In genomic region chr13:91346062-91346461, GRCh38 we compare ENCODE assay signal across 15 cellular contexts. TPM values are rescaled to one million over a fixed set of nuclear protein-coding genes. Genes with fewer than 3 reads are reported as not detected.
DNase-seq lines count a peak whose midpoint lies in the region; ATAC-seq, FAIRE-seq and TF ChIP-seq lines count a peak whose summit lies in the region.
"Had no signal": no experiment of that assay in that cellular context is flagged by ENCODE, and none has a peak within 500 bp of the region (broad histone marks: within the 10 kb centered on the region; RNA-seq: fewer than 3 reads in every experiment).

No MANE protein-coding gene starts in this region.

- intact Hi-C loops in activated B cell treated with CpG ODN at 0.5 μM for 24 hours (cut with micrococcal nuclease) (loop anchor here (1.0 to 2.0 kb wide), 2 partner anchors 15 to 44 kb away; no protein-coding TSS in a partner anchor), thyroid gland (cut with DNase I) (no loop called here)

- H3K4me3 ChIP-seq in thyroid gland (replicated peaks in 1 of 3), result no peak overlapping the region

- peak overlapping the region; percentile 99 for H3K4me3 Mint-ChIP-seq in activated T-cell treated with anti-CD3 and anti-CD28 coated beads, Interleukin-2, amount 50 U/mL, for 72 hours
- peak overlapping the region; percentile 94 for H3K4me3 Mint-ChIP-seq in activated B cell treated with CpG ODN at 0.5 μM for 24 hours
- H3K4me3 Mint-ChIP-seq in stimulated activated effector memory CD8-positive, alpha-beta T cell treated with anti-CD3 and anti-CD28 coated beads, Interleukin-12 subunit alpha, Interleukin-12 subunit beta, amount 100 ng/mL, for 72 hours, result peak overlapping the region; percentile 97

- H3K27ac ChIP-seq in thyroid gland, result no peak overlapping the region
- H3K27ac ChIP-seq: neural progenitor cell, psoas muscle had no signal

- TF ChIP-seq POLR2A in H54 (IDR thresholded peaks at IDR 0.05; ENCODE audit: low read depth, low read length) (no peak), thyroid gland (IDR thresholded peaks at IDR 0.05) (no peak)

- peak; percentile 14 for ATAC-seq in activated T-cell treated with anti-CD3 and anti-CD28 coated beads, Interleukin-2, amount 50 U/mL, for 72 hours (replicated peaks in 1 of 2)
- ATAC-seq in activated B cell treated with CpG ODN at 0.5 μM for 24 hours (ENCODE audit: low read depth), result no peak
- peak; percentile 14 for ATAC-seq in stimulated activated effector memory CD8-positive, alpha-beta T cell treated with anti-CD3 and anti-CD28 coated beads, Interleukin-12 subunit alpha, Interleukin-12 subunit beta, amount 100 ng/mL, for 72 hours
- ATAC-seq: heart left ventricle, left lung, psoas muscle had no signal

- H3K36me3 Mint-ChIP-seq in activated T-cell treated with anti-CD3 and anti-CD28 coated beads, Interleukin-2, amount 50 U/mL, for 72 hours (ENCODE audit: insufficient read depth in 2 of 2), result peaks cover 12 to 21% of the 10 kb centered on the region in 2 donors
- peaks cover 26% of the 10 kb centered on the region for H3K36me3 Mint-ChIP-seq in activated B cell treated with CpG ODN at 0.5 μM for 24 hours (ENCODE audit: low read depth)
- H3K36me3 Mint-ChIP-seq in stimulated activated effector memory CD8-positive, alpha-beta T cell treated with anti-CD3 and anti-CD28 coated beads, Interleukin-12 subunit alpha, Interleukin-12 subunit beta, amount 100 ng/mL, for 72 hours, result peaks cover 35% of the 10 kb centered on the region

- TF ChIP-seq CTCF in activated B cell treated with CpG ODN at 0.5 μM for 24 hours (IDR thresholded peaks at IDR 0.05) (no peak), thyroid gland (IDR thresholded peaks at IDR 0.05) (no peak)

- H3K27me3 ChIP-seq in thyroid gland, result no peaks in the 10 kb centered on the region

- no peaks in the 10 kb centered on the region for H3K9me3 ChIP-seq in thyroid gland
- H3K9me3 ChIP-seq: heart left ventricle, left lung, psoas muscle had no signal

- peaks cover 14 to 15% of the 10 kb centered on the region in 2 donors for H3K4me1 ChIP-seq in thyroid gland

- H3K36me3 ChIP-seq in thyroid gland, result peaks cover 1 to 5% of the 10 kb centered on the region in 2 donors

- no peaks in the 10 kb centered on the region for H3K9me3 Mint-ChIP-seq in activated T-cell treated with anti-CD3 and anti-CD28 coated beads, Interleukin-2, amount 50 U/mL, for 72 hours
- H3K9me3 Mint-ChIP-seq in activated B cell treated with CpG ODN at 0.5 μM for 24 hours, result no peaks in the 10 kb centered on the region
- no peaks in the 10 kb centered on the region for H3K9me3 Mint-ChIP-seq in stimulated activated effector memory CD8-positive, alpha-beta T cell treated with anti-CD3 and anti-CD28 coated beads, Interleukin-12 subunit alpha, Interleukin-12 subunit beta, amount 100 ng/mL, for 72 hours
- H3K9me3 Mint-ChIP-seq: CD4-positive, alpha-beta memory T cell; neural progenitor cell had no signal

- 82 to 84% methylated on average over 4 of the region's 4 CpGs for WGBS in thyroid gland, 2 donors

- no peaks in the 10 kb centered on the region for H3K27me3 Mint-ChIP-seq in activated T-cell treated with anti-CD3 and anti-CD28 coated beads, Interleukin-2, amount 50 U/mL, for 72 hours (ENCODE audit: low read depth)
- no peaks in the 10 kb centered on the region for H3K27me3 Mint-ChIP-seq in activated B cell treated with CpG ODN at 0.5 μM for 24 hours

- POLR2A ChIA-PET in activated B cell treated with CpG ODN at 0.5 μM for 24 hours (lab: Charles Lee), result interaction anchor here (0.8 to 1.5 kb wide), 2 partner anchors 15 to 32 kb away, joined by 3 to 5 read pairs; no protein-coding TSS in a partner anchor

- peak overlapping the region; percentile 98 for H3K27ac Mint-ChIP-seq in activated T-cell treated with anti-CD3 and anti-CD28 coated beads, Interleukin-2, amount 50 U/mL, for 72 hours
- H3K27ac Mint-ChIP-seq in activated B cell treated with CpG ODN at 0.5 μM for 24 hours, result peak overlapping the region; percentile 89
- H3K27ac Mint-ChIP-seq in stimulated activated effector memory CD8-positive, alpha-beta T cell treated with anti-CD3 and anti-CD28 coated beads, Interleukin-12 subunit alpha, Interleukin-12 subunit beta, amount 100 ng/mL, for 72 hours, result peak overlapping the region; percentile 98

- peak; percentile 33 for FAIRE-seq in H54 (lab: Jason Lieb, UNC)
- FAIRE-seq: bronchial epithelial cell had no signal

- H3K4me1 Mint-ChIP-seq in activated T-cell treated with anti-CD3 and anti-CD28 coated beads, Interleukin-2, amount 50 U/mL, for 72 hours (ENCODE audit: low read depth), result peaks cover 70% of the 10 kb centered on the region
- peaks cover 50% of the 10 kb centered on the region for H3K4me1 Mint-ChIP-seq in activated B cell treated with CpG ODN at 0.5 μM for 24 hours
- peaks cover 25% of the 10 kb centered on the region for H3K4me1 Mint-ChIP-seq in stimulated activated effector memory CD8-positive, alpha-beta T cell treated with anti-CD3 and anti-CD28 coated beads, Interleukin-12 subunit alpha, Interleukin-12 subunit beta, amount 100 ng/mL, for 72 hours

- CTCF ChIA-PET in activated B cell treated with CpG ODN at 0.5 μM for 24 hours (lab: Charles Lee), result interaction anchor here (1.2 kb wide), 1 partner anchor 211 kb away, joined by 4 read pairs; no protein-coding TSS in a partner anchor

- DNase-seq in activated T-cell treated with anti-CD3 and anti-CD28 coated beads, Interleukin-2, amount 50 U/mL, for 72 hours, result peak in 1 of 2 donors; percentile 33
- DNase-seq in activated T-cell treated with anti-CD3 and anti-CD28 coated beads for 4 hours (no peak), H54 (ENCODE audit: insufficient read length, low spot score) (no peak), activated B cell treated with CpG ODN at 0.5 μM for 24 hours (no peak), cerebellar cortex (ENCODE audit: low spot score) (no peak), thyroid gland (no peak)
- no peak for DNase-seq in stimulated activated effector memory CD8-positive, alpha-beta T cell treated with anti-CD3 and anti-CD28 coated beads, Interleukin-12 subunit alpha, Interleukin-12 subunit beta, amount 100 ng/mL, for 72 hours (ENCODE audit: low spot score in 2 of 2)
- DNase-seq: heart left ventricle, left lung, NCI-H1092, NCI-H2029 treated with DMSO at 0.1 percent for 48 hours, psoas muscle had no signal

RNA-seq across cellular contexts. Expression of gene MIR17HG, which starts 1.4 kb away (rescaled TPM):
- 10 to 100 TPM; 15.7 to 17.9 TPM for total RNA-seq in activated T-cell treated with anti-CD3 and anti-CD28 coated beads, Interleukin-2, amount 50 U/mL, for 72 hours
- total RNA-seq in activated B cell treated with CpG ODN at 0.5 μM for 24 hours (23.5 and 27.0 TPM in 2 replicates), thyroid gland (10 to 100 TPM in 1 of 4 donors, 1 to 10 TPM in 3; 2.2 to 12.1 (median 6.4) TPM)

RNA-seq across cellular contexts. Expression of gene GPC5, which starts 52.4 kb away (rescaled TPM):
- under 1 TPM in 1 of 2 donors, not detected in 1; 0.14 TPM for total RNA-seq in activated T-cell treated with anti-CD3 and anti-CD28 coated beads, Interleukin-2, amount 50 U/mL, for 72 hours
- total RNA-seq in activated B cell treated with CpG ODN at 0.5 μM for 24 hours, result 0.24 and 0.46 TPM in 2 replicates
- 1 to 10 TPM in 3 of 4 donors, under 1 TPM in 1; 0.67 to 2.3 (median 1.3) TPM for total RNA-seq in thyroid gland
- total RNA-seq: psoas muscle had no signal
